1 cellular context compared by ENCODE assay signal in the genomic region with DNA sequence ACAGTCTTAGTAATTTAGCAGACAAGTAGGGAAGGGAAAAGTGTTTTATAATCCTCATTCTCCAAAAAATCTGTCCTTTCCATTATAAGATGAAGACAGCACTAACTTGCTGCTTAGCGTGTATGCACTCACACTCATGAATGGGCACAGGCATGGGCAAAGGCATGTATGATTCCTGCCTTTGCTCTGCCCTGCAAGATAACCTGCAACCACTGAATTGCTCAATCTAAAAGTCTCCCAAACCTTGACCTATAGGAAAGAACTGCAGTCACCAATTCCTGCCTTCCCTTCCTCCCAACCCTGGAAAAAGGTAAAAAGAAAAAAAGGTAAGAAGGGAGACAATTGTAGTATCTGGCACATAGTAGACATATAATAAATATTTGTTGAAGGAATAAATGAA.
A peak's percentile ranks its signal among the peaks of the same experiment; 100 is the strongest.
TF ChIP-seq lines count a peak whose summit lies in the region.

No MANE protein-coding gene starts in this region.

TF ChIP-seq in IMR-90, 13 proteins besides CTCF, POLR2A, EP300 and RAD21:
- TF ChIP-seq FOS (IDR thresholded peaks at IDR 0.05; ENCODE audit: low read depth, low read length) (no peak), MAFK (IDR thresholded peaks at IDR 0.05; ENCODE audit: low read depth, low read length) (no peak), CEBPB (IDR thresholded peaks at IDR 0.05; ENCODE audit: low read depth, low read length) (peak; percentile 49), MXI1 (IDR thresholded peaks at IDR 0.05; ENCODE audit: borderline replicate concordance, low read depth, low read length) (no peak)
- TF ChIP-seq, protein P1, sequence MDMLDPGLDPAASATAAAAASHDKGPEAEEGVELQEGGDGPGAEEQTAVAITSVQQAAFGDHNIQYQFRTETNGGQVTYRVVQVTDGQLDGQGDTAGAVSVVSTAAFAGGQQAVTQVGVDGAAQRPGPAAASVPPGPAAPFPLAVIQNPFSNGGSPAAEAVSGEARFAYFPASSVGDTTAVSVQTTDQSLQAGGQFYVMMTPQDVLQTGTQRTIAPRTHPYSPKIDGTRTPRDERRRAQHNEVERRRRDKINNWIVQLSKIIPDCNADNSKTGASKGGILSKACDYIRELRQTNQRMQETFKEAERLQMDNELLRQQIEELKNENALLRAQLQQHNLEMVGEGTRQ (IDR thresholded peaks at IDR 0.05; ENCODE audit: low read depth, low read length) = no peak
